ENCODE assay signal across 23 cellular contexts in genomic region chr2:138107288-138107687, GRCh38.
DNase-seq lines count a peak whose midpoint lies in the region; ATAC-seq and TF ChIP-seq lines count a peak whose summit lies in the region.
"Had no signal": no experiment of that assay in that cellular context is flagged by ENCODE, and none has a peak within 500 bp of the region (broad histone marks: within the 10 kb centered on the region; RNA-seq: fewer than 3 reads in every experiment).

No MANE protein-coding gene starts in this region.

- H3K9me3 ChIP-seq in mammary epithelial cell (replicated peaks; ENCODE audit: insufficient read depth, low read length), result no peaks in the 10 kb centered on the region
- no peaks in the 10 kb centered on the region for H3K9me3 ChIP-seq in body of pancreas
- H3K9me3 ChIP-seq: adrenal gland, heart left ventricle, prostate gland, upper lobe of left lung had no signal

- H3K36me3 ChIP-seq in mammary epithelial cell (ENCODE audit: insufficient read depth, low read length), result no peaks in the 10 kb centered on the region
- H3K36me3 ChIP-seq in body of pancreas (replicated peaks in 1 of 2; ENCODE audit: insufficient read depth in 1 of 2, low read depth in 2 of 2), result no peaks in the 10 kb centered on the region
- H3K36me3 ChIP-seq: adrenal gland, heart left ventricle, prostate gland, upper lobe of left lung had no signal

- no TSS peak for BruUV-seq in mammary epithelial cell (replicated peaks; lab: Mats Ljungman, UMichigan)

- peaks cover 5% of the 10 kb centered on the region for H3K4me1 ChIP-seq in mammary epithelial cell (ENCODE audit: insufficient read depth, low read length)
- H3K4me1 ChIP-seq in body of pancreas, result no peaks in the 10 kb centered on the region
- H3K4me1 ChIP-seq: adrenal gland, heart left ventricle, prostate gland, upper lobe of left lung had no signal

- 3% methylated on average over 4 of the region's 4 CpGs for WGBS in mammary epithelial cell (ENCODE audit: low coverage, missing lambda C conversion rate)
- 51 to 57% methylated on average over 4 of the region's 4 CpGs for WGBS in body of pancreas, 2 donors

- DNase-seq in A172 (ENCODE audit: low spot score) (peak; percentile 39), M059J (ENCODE audit: low read depth) (peak; percentile 65), mammary epithelial cell (peak; percentile 77), kidney tubule cell (ENCODE audit: low spot score) (peak; percentile 73), body of pancreas (no peak), NCI-H446 (lab: John Stamatoyannopoulos, UW) (no peak)
- DNase-seq in activated CD4-positive, alpha-beta T cell treated with anti-CD3 and anti-CD28 coated beads, Interleukin-2, amount 50 U/mL, for 4 hours, result no peak
- DNase-seq: activated B cell treated with CpG ODN at 0.5 μM for 24 hours; activated CD4-positive, alpha-beta memory T cell treated with anti-CD3 and anti-CD28 coated beads, Interleukin-2, amount 10 ng/mL, durations not matched to agents 7 days and 5 days; activated gamma-delta T cell treated with Interleukin-2 at 50 U/mL for 16 hours; activated T-cell treated with anti-CD3 and anti-CD28 coated beads for 4 hours; adrenal gland; central memory CD4-positive, alpha-beta T cell; effector CD4-positive, alpha-beta T cell; heart left ventricle; NCI-H1694; NCI-H82; stimulated activated CD4-positive, alpha-beta T cell treated with anti-CD3 and anti-CD28 coated beads, Interleukin-4, amount 100 ng/mL, for 24 hours; upper lobe of left lung had no signal

- no peaks in the 10 kb centered on the region for H4K20me1 ChIP-seq in mammary epithelial cell (ENCODE audit: insufficient read depth, low read length)

- H3K4me3 ChIP-seq in mammary epithelial cell (replicated peaks in 1 of 3; ENCODE audit: insufficient read depth in 1 of 3, low read depth in 2 of 3, low read length in 3 of 3) (no peak overlapping the region), body of pancreas (no peak overlapping the region)
- H3K4me3 ChIP-seq: adrenal gland, heart left ventricle, prostate gland, SK-N-MC, upper lobe of left lung had no signal

- CTCF ChIA-PET in mammary epithelial cell (lab: Charles Lee; ENCODE audit: low non-redundant PET), result no interaction called here

- peak overlapping the region; percentile 3 for H3K4me2 ChIP-seq in mammary epithelial cell (ENCODE audit: insufficient read depth, low read depth, low read length)

- no peak overlapping the region for H2AFZ ChIP-seq in mammary epithelial cell (ENCODE audit: low read depth, low read length)

- ATAC-seq in HG02798 (IDR thresholded peaks at IDR 0.05; ENCODE audit: poor library complexity, unreplicated experiment), result no peak
- ATAC-seq in body of pancreas, result no peak
- ATAC-seq: heart left ventricle had no signal

- H3K27me3 ChIP-seq in mammary epithelial cell (ENCODE audit: insufficient read depth, low read length) (no peaks in the 10 kb centered on the region), body of pancreas (no peaks in the 10 kb centered on the region)
- H3K27me3 ChIP-seq: adrenal gland, heart left ventricle, upper lobe of left lung had no signal

- dilution Hi-C loops in mammary epithelial cell (cut with HindIII; ENCODE audit: low sequenced_read_pairs), result no loop called here

- H3K79me2 ChIP-seq in mammary epithelial cell (ENCODE audit: insufficient read depth, low read length), result no peaks in the 10 kb centered on the region

- H3K27ac ChIP-seq in mammary epithelial cell (ENCODE audit: insufficient read depth, low read depth, low read length) (no peak overlapping the region), body of pancreas (no peak overlapping the region)
- H3K27ac ChIP-seq: adrenal gland, heart left ventricle, HL-60, prostate gland, SK-N-MC, upper lobe of left lung had no signal

- TF ChIP-seq CTCF in mammary epithelial cell (conservative IDR thresholded peaks at IDR 0.05 in 1 of 2, IDR thresholded peaks at IDR 0.05 in 1 of 2; ENCODE audit: extremely low read depth in 1 of 2, insufficient read depth in 1 of 2, low read depth in 1 of 2, low read length in 2 of 2), result no peak
- no peak for TF ChIP-seq CTCF in body of pancreas (IDR thresholded peaks at IDR 0.05)

- in situ Hi-C loops in mammary epithelial cell (cut with MboI; ENCODE audit: low sequenced_read_pairs in 2 of 2), result loop anchor here in 1 of 2 donors (25.0 kb wide), 1 partner anchor 680 kb away; the partner anchor contains the start of gene NXPH2

- TF ChIP-seq POLR2A in body of pancreas (IDR thresholded peaks at IDR 0.05), result no peak

- intact Hi-C loops in mammary epithelial cell (cut with micrococcal nuclease), result no loop called here
- intact Hi-C loops in body of pancreas (cut with DNase I), result no loop called here

- H3K9ac ChIP-seq in mammary epithelial cell (ENCODE audit: insufficient read depth, low read length), result no peak overlapping the region

Comparison
In these comparisons a context has a peak if more than half of its experiments do, and no peak if none do; other contexts are left out.
1. DNase-seq: peak in A172 (single experiment), M059J (single experiment), mammary epithelial cell (single experiment) and kidney tubule cell (single experiment); none in activated CD4-positive, alpha-beta T cell treated with anti-CD3 and anti-CD28 coated beads, Interleukin-2, amount 50 U/mL, for 4 hours (0 of 2), body of pancreas (0 of 4) and NCI-H446 (0 of 2).